8 cellular contexts compared by ENCODE assay signal in the genomic region with DNA sequence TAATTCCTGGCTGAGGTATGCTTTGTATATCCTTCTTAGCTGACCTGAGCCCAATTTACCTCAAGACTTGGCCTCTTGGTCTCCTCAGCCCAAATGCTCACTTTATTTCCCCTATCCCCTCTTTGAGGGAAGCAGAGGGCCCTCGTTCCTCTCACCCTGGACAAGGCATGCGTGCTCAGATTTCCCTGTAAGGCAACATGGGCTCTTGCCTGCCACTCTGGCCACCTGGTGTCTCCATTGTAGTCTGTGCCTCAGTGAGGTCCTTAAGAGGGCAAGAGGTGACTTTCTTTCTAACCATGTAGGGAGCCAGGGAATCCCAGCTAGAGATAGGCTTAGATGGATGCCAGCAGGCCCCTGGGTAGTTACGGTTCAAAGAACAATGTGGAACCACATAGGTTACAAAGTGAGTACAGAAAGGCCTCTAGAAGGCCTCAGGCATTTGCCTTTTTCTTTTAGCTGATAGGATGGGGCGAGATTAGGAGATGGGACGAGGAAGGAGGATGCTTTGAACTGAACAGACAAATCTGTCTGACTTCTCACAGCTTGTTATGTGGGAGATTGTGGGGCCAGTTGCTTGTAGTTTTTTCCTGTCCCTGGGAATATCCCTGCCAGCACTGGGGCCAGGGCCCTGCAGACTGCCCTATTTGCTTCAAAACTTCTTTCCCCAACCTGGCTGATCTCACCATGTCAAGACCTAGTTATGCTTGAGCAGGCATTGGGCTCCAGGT. TPM values are rescaled to one million over a fixed set of nuclear protein-coding genes. Genes with fewer than 3 reads are reported as not detected.
DNase-seq lines count a peak whose midpoint lies in the region; ATAC-seq and TF ChIP-seq lines count a peak whose summit lies in the region.

No MANE protein-coding gene starts in this region.

- 65% methylated on average over 3 of the region's 5 CpGs for WGBS in right lobe of liver (ENCODE audit: insufficient coverage, low coverage, low lambda C conversion rate, missing lambda C conversion rate)
- WGBS in upper lobe of left lung, 2 donors = 75 to 83% methylated on average over 5 of the region's 5 CpGs

- H3K9me3 ChIP-seq in ascending aorta (no peaks in the 10 kb centered on the region), right lobe of liver (no peaks in the 10 kb centered on the region), upper lobe of left lung (no peaks in the 10 kb centered on the region)

- H3K9me3 Mint-ChIP-seq in activated naive CD4-positive, alpha-beta T cell treated with anti-CD3 and anti-CD28 coated beads for 36 hours = no peaks in the 10 kb centered on the region

- H3K36me3 Mint-ChIP-seq in activated naive CD4-positive, alpha-beta T cell treated with anti-CD3 and anti-CD28 coated beads for 36 hours (ENCODE audit: low read depth) = peaks cover 4% of the 10 kb centered on the region

- H3K27me3 ChIP-seq in ascending aorta (no peaks in the 10 kb centered on the region), right lobe of liver (no peaks in the 10 kb centered on the region), upper lobe of left lung (no peaks in the 10 kb centered on the region)

- no peak for DNase-seq in activated naive CD4-positive, alpha-beta T cell treated with anti-CD3 and anti-CD28 coated beads for 36 hours
- DNase-seq in activated naive CD4-positive, alpha-beta T cell (lab: John Stamatoyannopoulos, UW) = no peak
- DNase-seq in ascending aorta (ENCODE audit: low spot score in 2 of 2) (no peak), right lobe of liver (no peak), upper lobe of left lung (no peak)
- DNase-seq in stimulated activated CD8-positive, alpha-beta memory T cell treated with anti-CD3 and anti-CD28 coated beads, Interleukin-4, amount 100 ng/mL, for 48 hours = no peak
- no peak for DNase-seq in activated CD4-positive, alpha-beta T cell treated with anti-CD3 and anti-CD28 coated beads for 4 hours
- DNase-seq in activated CD4-positive, alpha-beta T cell treated with anti-CD3 and anti-CD28 coated beads for 1 hour = no peak

- peak overlapping the region; percentile 96 for H3K27ac Mint-ChIP-seq in activated naive CD4-positive, alpha-beta T cell treated with anti-CD3 and anti-CD28 coated beads for 36 hours

- TF ChIP-seq CTCF in ascending aorta (IDR thresholded peaks at IDR 0.05) (no peak), right lobe of liver (IDR thresholded peaks at IDR 0.05) (no peak), upper lobe of left lung (IDR thresholded peaks at IDR 0.05) (no peak)

- CTCF ChIA-PET in activated naive CD4-positive, alpha-beta T cell treated with anti-CD3 and anti-CD28 coated beads for 36 hours (lab: Charles Lee) = interaction anchor here (0.5 to 1.4 kb wide), 4 partner anchors 10 to 431 kb away, joined by 3 read pairs; partner anchors contain the start of gene SLC24A1

- H3K36me3 ChIP-seq in ascending aorta = no peaks in the 10 kb centered on the region
- H3K36me3 ChIP-seq in right lobe of liver = no peaks in the 10 kb centered on the region
- H3K36me3 ChIP-seq in upper lobe of left lung = no peaks in the 10 kb centered on the region

- H3K4me3 ChIP-seq in ascending aorta (peak overlapping the region; percentile 96 to 100), right lobe of liver (peak overlapping the region; percentile 84 to 98 (median 89)), upper lobe of left lung (peak overlapping the region; percentile 40 to 90 (median 78))

- no peak for TF ChIP-seq POLR2A in right lobe of liver (IDR thresholded peaks at IDR 0.05)
- TF ChIP-seq POLR2A in upper lobe of left lung (IDR thresholded peaks at IDR 0.05) = no peak

- peaks cover 10 to 19% of the 10 kb centered on the region in 2 donors for H3K4me1 ChIP-seq in ascending aorta
- H3K4me1 ChIP-seq in right lobe of liver = peaks cover 0 to 26% (median 7%) of the 10 kb centered on the region in 4 donors
- H3K4me1 ChIP-seq in upper lobe of left lung = peaks cover 24 to 38% (median 25%) of the 10 kb centered on the region in 4 donors

- no peak for TF ChIP-seq EP300 in upper lobe of left lung (IDR thresholded peaks at IDR 0.05)

- H3K4me3 Mint-ChIP-seq in activated naive CD4-positive, alpha-beta T cell treated with anti-CD3 and anti-CD28 coated beads for 36 hours = peak overlapping the region; percentile 98

- ATAC-seq in right lobe of liver = no peak
- ATAC-seq in upper lobe of left lung (ENCODE audit: low FRiP score in 2 of 2) = no peak

- intact Hi-C loops in activated naive CD4-positive, alpha-beta T cell treated with anti-CD3 and anti-CD28 coated beads for 36 hours (cut with micrococcal nuclease) = loop anchor here (1.0 to 10.0 kb wide), 6 partner anchors 81 to 583 kb away; partner anchors contain the start of genes DPP8, HACD3 and RAB11A
- intact Hi-C loops in ascending aorta (cut with DNase I) (loop anchor here (1.0 to 10.0 kb wide), 6 partner anchors 80 to 883 kb away; partner anchors contain the start of genes DENND4A, DPP8, HACD3 and PARP16), right lobe of liver (cut with DNase I) (no loop called here)

- peak overlapping the region; percentile 89 to 97 for H3K27ac ChIP-seq in ascending aorta
- peak overlapping the region; percentile 86 to 94 (median 88) for H3K27ac ChIP-seq in right lobe of liver
- H3K27ac ChIP-seq in upper lobe of left lung = peak overlapping the region; percentile 91 to 96 (median 93)

- no peaks in the 10 kb centered on the region for H3K27me3 Mint-ChIP-seq in activated naive CD4-positive, alpha-beta T cell treated with anti-CD3 and anti-CD28 coated beads for 36 hours (ENCODE audit: low read depth)

- H3K4me1 Mint-ChIP-seq in activated naive CD4-positive, alpha-beta T cell treated with anti-CD3 and anti-CD28 coated beads for 36 hours (ENCODE audit: low read depth) = peaks cover 43% of the 10 kb centered on the region

RNA-seq across cellular contexts. Expression of gene INTS14, which starts 1.1 kb away (rescaled TPM):
- total RNA-seq in activated naive CD4-positive, alpha-beta T cell treated with anti-CD3 and anti-CD28 coated beads for 36 hours = 10 to 100 TPM; 41.2 to 43.4 TPM
- total RNA-seq in ascending aorta (14.5 TPM), right lobe of liver (10 to 100 TPM; 15.3 to 19.8 (median 17.4) TPM), upper lobe of left lung (10 to 100 TPM; 25.1 to 44.4 (median 30.0) TPM)

RNA-seq across cellular contexts. Expression of gene SLC24A1, which starts 9.7 kb away (rescaled TPM):
- 10 to 100 TPM; 10.7 to 12.4 TPM for total RNA-seq in activated naive CD4-positive, alpha-beta T cell treated with anti-CD3 and anti-CD28 coated beads for 36 hours
- total RNA-seq in ascending aorta (2.0 TPM), right lobe of liver (1 to 10 TPM; 1.7 to 5.0 (median 4.8) TPM), upper lobe of left lung (10 to 100 TPM in 4 of 6 donors, 1 to 10 TPM in 2; 7.1 to 17.8 (median 10.9) TPM)

Comparison
In these comparisons a context has a peak if more than half of its experiments do, and no peak if none do; other contexts are left out.
1. intact Hi-C loops: an anchor here in activated naive CD4-positive, alpha-beta T cell treated with anti-CD3 and anti-CD28 coated beads for 36 hours (1.0 to 10.0 kb wide) and ascending aorta (1.0 to 10.0 kb wide); none called in right lobe of liver.